ENCODE assay signal across 8 cellular contexts in genomic region chr10:84138478-84139125, GRCh38. TPM values are rescaled to one million over a fixed set of nuclear protein-coding genes. Genes with fewer than 3 reads are reported as not detected.
DNase-seq lines count a peak whose midpoint lies in the region; ATAC-seq and TF ChIP-seq lines count a peak whose summit lies in the region.

No MANE protein-coding gene starts in this region.

- no peaks in the 10 kb centered on the region for H3K9me3 Mint-ChIP-seq in CD8-positive, alpha-beta memory T cell
- no peaks in the 10 kb centered on the region for H3K9me3 Mint-ChIP-seq in activated CD4-positive, alpha-beta T cell treated with anti-CD3 and anti-CD28 coated beads, Interleukin-2, amount 10 ng/mL, durations not matched to agents 7 days and 5 days
- no peaks in the 10 kb centered on the region for H3K9me3 Mint-ChIP-seq in natural killer cell

- CTCF ChIA-PET in CD8-positive, alpha-beta memory T cell (lab: Charles Lee): interaction anchor here (1.0 to 4.7 kb wide), 5 partner anchors 11 to 189 kb away, joined by 3 to 34 read pairs (median 6); partner anchors contain the start of gene CCSER2
- CTCF ChIA-PET in activated CD4-positive, alpha-beta T cell treated with anti-CD3 and anti-CD28 coated beads, Interleukin-2, amount 10 ng/mL, durations not matched to agents 7 days and 5 days (lab: Charles Lee): interaction anchor here (0.6 to 3.0 kb wide), 10 partner anchors 10 to 129 kb away, joined by 3 to 11 read pairs (median 4); no protein-coding TSS in a partner anchor

- H3K4me3 ChIP-seq in CD8-positive, alpha-beta memory T cell (ENCODE audit: low read length): peak overlapping the region; percentile 75
- H3K4me3 ChIP-seq in HL-60 (replicated peaks; ENCODE audit: insufficient read depth, low read length) (peak overlapping the region; percentile 28), testis (peak overlapping the region; percentile 98 to 99)
- peak overlapping the region; percentile 89 for H3K4me3 ChIP-seq in effector memory CD4-positive, alpha-beta T cell (ENCODE audit: insufficient read depth, low read depth, low read length, poor library complexity, severe bottlenecking)

- 51 to 63% methylated on average over 20 of the region's 20 CpGs for WGBS in testis, 2 donors

- no peak for ATAC-seq in natural killer cell

- H3K27me3 ChIP-seq in CD8-positive, alpha-beta memory T cell (ENCODE audit: insufficient read depth, low read length, poor library complexity, severe bottlenecking): no peaks in the 10 kb centered on the region
- H3K27me3 ChIP-seq in HL-60 (ENCODE audit: insufficient read depth, poor library complexity, severe bottlenecking): no peaks in the 10 kb centered on the region
- no peaks in the 10 kb centered on the region for H3K27me3 ChIP-seq in effector memory CD4-positive, alpha-beta T cell (replicated peaks; ENCODE audit: control insufficient read depth, insufficient read depth, low read length, poor library complexity, severe bottlenecking)
- no peaks in the 10 kb centered on the region for H3K27me3 ChIP-seq in testis

- peaks cover 0 to 3% of the 10 kb centered on the region in 2 donors for H3K27me3 Mint-ChIP-seq in CD8-positive, alpha-beta memory T cell
- H3K27me3 Mint-ChIP-seq in activated CD4-positive, alpha-beta T cell treated with anti-CD3 and anti-CD28 coated beads, Interleukin-2, amount 10 ng/mL, durations not matched to agents 7 days and 5 days: peaks cover 5% of the 10 kb centered on the region
- H3K27me3 Mint-ChIP-seq in natural killer cell (ENCODE audit: low read depth in 2 of 2): peaks cover 18 to 22% of the 10 kb centered on the region in 2 donors

- peak in 3 of 5 donors; percentile 21 to 73 (median 24) for DNase-seq in CD8-positive, alpha-beta memory T cell
- no peak for DNase-seq in HL-60 (ENCODE audit: low read depth in 1 of 2, low spot score in 1 of 2)
- peak; percentile 52 for DNase-seq in activated CD4-positive, alpha-beta T cell treated with anti-CD3 and anti-CD28 coated beads, Interleukin-2, amount 10 ng/mL, durations not matched to agents 7 days and 5 days
- peak; percentile 9 to 32 (median 28) for DNase-seq in effector memory CD4-positive, alpha-beta T cell
- DNase-seq in natural killer cell: peak; percentile 17
- DNase-seq in testis: peak; percentile 26
- DNase-seq in COLO668 (lab: John Stamatoyannopoulos, UW; ENCODE audit: unreplicated experiment): no peak
- no peak for DNase-seq in GM19238 (ENCODE audit: insufficient read length, low spot score)

- peak overlapping the region; percentile 87 to 98 (median 95) for H3K4me3 Mint-ChIP-seq in CD8-positive, alpha-beta memory T cell
- H3K4me3 Mint-ChIP-seq in activated CD4-positive, alpha-beta T cell treated with anti-CD3 and anti-CD28 coated beads, Interleukin-2, amount 10 ng/mL, durations not matched to agents 7 days and 5 days: peak overlapping the region; percentile 93
- peak overlapping the region; percentile 95 for H3K4me3 Mint-ChIP-seq in natural killer cell

- peaks cover 12% of the 10 kb centered on the region for H3K36me3 ChIP-seq in CD8-positive, alpha-beta memory T cell (ENCODE audit: insufficient read depth, low read length)
- H3K36me3 ChIP-seq in effector memory CD4-positive, alpha-beta T cell (ENCODE audit: control insufficient read depth, insufficient read depth, low read length): peaks cover 12% of the 10 kb centered on the region
- no peaks in the 10 kb centered on the region for H3K36me3 ChIP-seq in testis (ENCODE audit: low read depth, missing control alignments)

- H3K27ac ChIP-seq in CD8-positive, alpha-beta memory T cell (ENCODE audit: low read depth, low read length): peak overlapping the region; percentile 99
- H3K27ac ChIP-seq in HL-60 (replicated peaks) (peak overlapping the region; percentile 65), testis (peak overlapping the region; percentile 90 to 93)
- H3K27ac ChIP-seq in effector memory CD4-positive, alpha-beta T cell (ENCODE audit: insufficient read depth, low read length, poor library complexity, severe bottlenecking): peak overlapping the region; percentile 95

- no peak for TF ChIP-seq POLR2A in testis (IDR thresholded peaks at IDR 0.05)

- no peak for TF ChIP-seq CTCF in HL-60 (IDR thresholded peaks at IDR 0.05; ENCODE audit: insufficient read depth, low read length)
- no peak for TF ChIP-seq CTCF in natural killer cell (IDR thresholded peaks at IDR 0.05)
- no peak for TF ChIP-seq CTCF in testis (IDR thresholded peaks at IDR 0.05)

- intact Hi-C loops in natural killer cell (cut with micrococcal nuclease) (loop anchor here (1.0 to 10.0 kb wide), 3 partner anchors 190 to 396 kb away; partner anchors contain the start of gene CCSER2), testis (cut with DNase I; ENCODE audit: low total_unique reads) (no loop called here)

- H3K36me3 Mint-ChIP-seq in CD8-positive, alpha-beta memory T cell: peaks cover 2 to 31% (median 5%) of the 10 kb centered on the region in 3 donors
- H3K36me3 Mint-ChIP-seq in activated CD4-positive, alpha-beta T cell treated with anti-CD3 and anti-CD28 coated beads, Interleukin-2, amount 10 ng/mL, durations not matched to agents 7 days and 5 days (ENCODE audit: low read depth): peaks cover 16% of the 10 kb centered on the region
- peaks cover 4% of the 10 kb centered on the region for H3K36me3 Mint-ChIP-seq in natural killer cell

- peaks cover 27 to 40% (median 32%) of the 10 kb centered on the region in 3 donors for H3K4me1 Mint-ChIP-seq in CD8-positive, alpha-beta memory T cell
- peaks cover 31% of the 10 kb centered on the region for H3K4me1 Mint-ChIP-seq in activated CD4-positive, alpha-beta T cell treated with anti-CD3 and anti-CD28 coated beads, Interleukin-2, amount 10 ng/mL, durations not matched to agents 7 days and 5 days
- peaks cover 30 to 32% of the 10 kb centered on the region in 2 donors for H3K4me1 Mint-ChIP-seq in natural killer cell

- H3K4me1 ChIP-seq in CD8-positive, alpha-beta memory T cell (ENCODE audit: insufficient read depth, low read length): peaks cover 18% of the 10 kb centered on the region
- H3K4me1 ChIP-seq in effector memory CD4-positive, alpha-beta T cell (ENCODE audit: control insufficient read depth, insufficient read depth, low read length, poor library complexity, severe bottlenecking): peaks cover 9% of the 10 kb centered on the region
- H3K4me1 ChIP-seq in testis: peaks cover 9% of the 10 kb centered on the region

- H3K9me3 ChIP-seq in CD8-positive, alpha-beta memory T cell (ENCODE audit: low read length): no peaks in the 10 kb centered on the region
- H3K9me3 ChIP-seq in effector memory CD4-positive, alpha-beta T cell (ENCODE audit: control insufficient read depth, low read length): no peaks in the 10 kb centered on the region
- H3K9me3 ChIP-seq in testis: no peaks in the 10 kb centered on the region

- peak overlapping the region; percentile 97 to 100 (median 99) for H3K27ac Mint-ChIP-seq in CD8-positive, alpha-beta memory T cell
- peak overlapping the region; percentile 99 for H3K27ac Mint-ChIP-seq in activated CD4-positive, alpha-beta T cell treated with anti-CD3 and anti-CD28 coated beads, Interleukin-2, amount 10 ng/mL, durations not matched to agents 7 days and 5 days
- H3K27ac Mint-ChIP-seq in natural killer cell: peak overlapping the region; percentile 98

- POLR2A ChIA-PET in CD8-positive, alpha-beta memory T cell (lab: Charles Lee): interaction anchor here (0.6 to 2.3 kb wide), 5 partner anchors 10 to 196 kb away, joined by 3 to 10 read pairs (median 6); no protein-coding TSS in a partner anchor
- POLR2A ChIA-PET in activated CD4-positive, alpha-beta T cell treated with anti-CD3 and anti-CD28 coated beads, Interleukin-2, amount 10 ng/mL, durations not matched to agents 7 days and 5 days (lab: Charles Lee): interaction anchor here (0.6 to 1.0 kb wide), 2 partner anchors 9 to 17 kb away, joined by 4 read pairs; no protein-coding TSS in a partner anchor

RNA-seq across cellular contexts. Expression of gene GHITM, which starts 0.7 kb away (rescaled TPM):
- 100 to 1,000 TPM; 218 TPM for total RNA-seq in CD8-positive, alpha-beta memory T cell
- polyA plus RNA-seq in CD8-positive, alpha-beta memory T cell: 294 TPM
- 100 to 1,000 TPM; 101 to 112 TPM for total RNA-seq in activated CD4-positive, alpha-beta T cell treated with anti-CD3 and anti-CD28 coated beads, Interleukin-2, amount 10 ng/mL, durations not matched to agents 7 days and 5 days
- total RNA-seq in natural killer cell (10 to 100 TPM; 84.3 to 89.3 (median 87.9) TPM), testis (100 to 1,000 TPM; 140 to 220 TPM)
- polyA plus RNA-seq in testis (ENCODE audit: insufficient read depth, low read depth, low replicate concordance): 284 TPM

RNA-seq across cellular contexts. Expression of gene GPR15LG, which starts 35.0 kb away (rescaled TPM):
- total RNA-seq in CD8-positive, alpha-beta memory T cell: not detected
- not detected for polyA plus RNA-seq in CD8-positive, alpha-beta memory T cell
- not detected for total RNA-seq in activated CD4-positive, alpha-beta T cell treated with anti-CD3 and anti-CD28 coated beads, Interleukin-2, amount 10 ng/mL, durations not matched to agents 7 days and 5 days
- total RNA-seq in natural killer cell (not detected), testis (not detected)
- not detected for polyA plus RNA-seq in testis (ENCODE audit: insufficient read depth, low read depth, low replicate concordance)

RNA-seq across cellular contexts. Expression of gene CDHR1, which starts 55.7 kb away (rescaled TPM):
- 1 to 10 TPM; 1.4 to 1.7 TPM for total RNA-seq in CD8-positive, alpha-beta memory T cell
- polyA plus RNA-seq in CD8-positive, alpha-beta memory T cell: 1.4 TPM
- under 1 TPM in 1 of 2 experiments, not detected in 1; 0.07 TPM for total RNA-seq in activated CD4-positive, alpha-beta T cell treated with anti-CD3 and anti-CD28 coated beads, Interleukin-2, amount 10 ng/mL, durations not matched to agents 7 days and 5 days
- 1 to 10 TPM; 4.0 to 9.5 (median 6.5) TPM for total RNA-seq in natural killer cell
- total RNA-seq in testis: under 1 TPM; 0.19 to 0.39 TPM
- 0.67 TPM for polyA plus RNA-seq in testis (ENCODE audit: insufficient read depth, low read depth, low replicate concordance)

Comparison
In these comparisons a context has a peak if more than half of its experiments do, and no peak if none do; other contexts are left out.
1. DNase-seq: peak in CD8-positive, alpha-beta memory T cell (3 of 5), activated CD4-positive, alpha-beta T cell treated with anti-CD3 and anti-CD28 coated beads, Interleukin-2, amount 10 ng/mL, durations not matched to agents 7 days and 5 days (single experiment), effector memory CD4-positive, alpha-beta T cell (3 of 3), natural killer cell (single experiment) and testis (single experiment); none in HL-60 (0 of 2), COLO668 (single experiment) and GM19238 (single experiment).
2. H3K4me3 ChIP-seq: peak in every context shown above with its lines; median percentile 98 in testis; 89 in effector memory CD4-positive, alpha-beta T cell; 75 in CD8-positive, alpha-beta memory T cell; 28 in HL-60.
3. Peak in every context shown above with its lines, with median percentiles within 50 percentile points of each other: H3K27ac ChIP-seq, H3K27ac Mint-ChIP-seq and H3K4me3 Mint-ChIP-seq.